22 cellular contexts compared by ENCODE assay signal in genomic region chr21:38838598-38839369, GRCh38. TPM values are rescaled to one million over a fixed set of nuclear protein-coding genes. Genes with fewer than 3 reads are reported as not detected.
DNase-seq lines count a peak whose midpoint lies in the region; ATAC-seq and TF ChIP-seq lines count a peak whose summit lies in the region.
"Had no signal": no experiment of that assay in that cellular context is flagged by ENCODE, and none has a peak within 500 bp of the region (broad histone marks: within the 10 kb centered on the region; RNA-seq: fewer than 3 reads in every experiment).

No MANE protein-coding gene starts in this region.

- no peak overlapping the region for H3K4me3 Mint-ChIP-seq in activated naive CD8-positive, alpha-beta T cell treated with anti-CD3 and anti-CD28 coated beads, Interleukin-2, amount 50 U/mL, for 24 hours
- H3K4me3 Mint-ChIP-seq in activated naive CD8-positive, alpha-beta T cell treated with anti-CD3 and anti-CD28 coated beads for 36 hours = no peak overlapping the region
- H3K4me3 Mint-ChIP-seq: stimulated activated naive CD8-positive, alpha-beta T cell treated with anti-CD3 and anti-CD28 coated beads, Interleukin-15, amount 100 ng/mL, for 72 hours; T-cell had no signal

- no peaks in the 10 kb centered on the region for H3K9me3 ChIP-seq in sigmoid colon
- H3K9me3 ChIP-seq: gastroesophageal sphincter, upper lobe of right lung had no signal

- intact Hi-C loops in sigmoid colon (cut with DNase I) = no loop called here

- ATAC-seq in activated naive CD8-positive, alpha-beta T cell treated with anti-CD3 and anti-CD28 coated beads, Interleukin-2, amount 50 U/mL, for 24 hours = no peak
- ATAC-seq in left lobe of liver = peak; percentile 49
- no peak for ATAC-seq in GM21576 (IDR thresholded peaks at IDR 0.05; ENCODE audit: unreplicated experiment)
- ATAC-seq: gastroesophageal sphincter, Right ventricle myocardium inferior, T-cell had no signal

- peak overlapping the region; percentile 98 for H3K27ac ChIP-seq in brain microvascular endothelial cell
- H3K27ac ChIP-seq in urinary bladder (ENCODE audit: low read depth) = peak overlapping the region; percentile 14
- H3K27ac ChIP-seq in sigmoid colon = peak overlapping the region in 1 of 4 donors; percentile 30
- H3K27ac ChIP-seq: cardiac muscle cell, gastroesophageal sphincter, upper lobe of right lung had no signal

- no peak for TF ChIP-seq POLR2A in sigmoid colon (IDR thresholded peaks at IDR 0.05)

- in situ Hi-C loops in brain microvascular endothelial cell (cut with HindIII; ENCODE audit: low pct_ligation_motif_present, low sequenced_read_pairs) = no loop called here

- peak overlapping the region; percentile 37 for H3K27ac Mint-ChIP-seq in activated naive CD8-positive, alpha-beta T cell treated with anti-CD3 and anti-CD28 coated beads, Interleukin-2, amount 50 U/mL, for 24 hours
- no peak overlapping the region for H3K27ac Mint-ChIP-seq in activated naive CD8-positive, alpha-beta T cell treated with anti-CD3 and anti-CD28 coated beads for 36 hours
- H3K27ac Mint-ChIP-seq: progenitor cell of endocrine pancreas, T-cell had no signal

- H3K4me1 ChIP-seq in urinary bladder (ENCODE audit: insufficient read depth) (no peaks in the 10 kb centered on the region), sigmoid colon (peaks cover 0 to 5% (median 2%) of the 10 kb centered on the region in 4 donors)
- H3K4me1 ChIP-seq: gastroesophageal sphincter, upper lobe of right lung had no signal

- no peaks in the 10 kb centered on the region for H3K27me3 ChIP-seq in brain microvascular endothelial cell (replicated peaks)
- H3K27me3 ChIP-seq in sigmoid colon = no peaks in the 10 kb centered on the region
- H3K27me3 ChIP-seq: BLaER1 treated with 17β-estradiol and CSF1 and Interleukin-3, amounts not matched to agents 10 nM and 100 nM; cardiac muscle cell; gastroesophageal sphincter; upper lobe of right lung had no signal

- H3K36me3 Mint-ChIP-seq in activated naive CD8-positive, alpha-beta T cell treated with anti-CD3 and anti-CD28 coated beads, Interleukin-2, amount 50 U/mL, for 24 hours (ENCODE audit: low read depth) = no peaks in the 10 kb centered on the region
- no peaks in the 10 kb centered on the region for H3K36me3 Mint-ChIP-seq in activated naive CD8-positive, alpha-beta T cell treated with anti-CD3 and anti-CD28 coated beads for 36 hours
- H3K36me3 Mint-ChIP-seq: T-cell had no signal

- no peaks in the 10 kb centered on the region for H3K36me3 ChIP-seq in brain microvascular endothelial cell (replicated peaks)
- H3K36me3 ChIP-seq in urinary bladder (ENCODE audit: insufficient read depth) = no peaks in the 10 kb centered on the region
- no peaks in the 10 kb centered on the region for H3K36me3 ChIP-seq in sigmoid colon
- H3K36me3 ChIP-seq: BLaER1 treated with 17β-estradiol and CSF1 and Interleukin-3, amounts not matched to agents 10 nM and 100 nM; cardiac muscle cell; gastroesophageal sphincter; upper lobe of right lung had no signal

- H3K9me3 Mint-ChIP-seq in activated naive CD8-positive, alpha-beta T cell treated with anti-CD3 and anti-CD28 coated beads, Interleukin-2, amount 50 U/mL, for 24 hours = no peaks in the 10 kb centered on the region
- H3K9me3 Mint-ChIP-seq in activated naive CD8-positive, alpha-beta T cell treated with anti-CD3 and anti-CD28 coated beads for 36 hours = no peaks in the 10 kb centered on the region
- H3K9me3 Mint-ChIP-seq: stimulated activated naive CD8-positive, alpha-beta T cell treated with anti-CD3 and anti-CD28 coated beads, Interleukin-15, amount 100 ng/mL, for 72 hours; T-cell had no signal

- TF ChIP-seq CTCF in brain microvascular endothelial cell (IDR thresholded peaks at IDR 0.05; ENCODE audit: low read depth, low read length, missing control alignments) (no peak), sigmoid colon (IDR thresholded peaks at IDR 0.05) (no peak)

- no peak overlapping the region for H3K4me3 ChIP-seq in brain microvascular endothelial cell (ENCODE audit: low read depth, low read length)
- H3K4me3 ChIP-seq in urinary bladder (ENCODE audit: low read depth, low read length) = no peak overlapping the region
- no peak overlapping the region for H3K4me3 ChIP-seq in sigmoid colon
- H3K4me3 ChIP-seq: BLaER1 treated with 17β-estradiol and CSF1 and Interleukin-3, amounts not matched to agents 10 nM and 100 nM; cardiac muscle cell; gastroesophageal sphincter; upper lobe of right lung had no signal

- TF ChIP-seq EP300 in sigmoid colon (IDR thresholded peaks at IDR 0.05) = no peak

- H3K27me3 Mint-ChIP-seq in activated naive CD8-positive, alpha-beta T cell treated with anti-CD3 and anti-CD28 coated beads, Interleukin-2, amount 50 U/mL, for 24 hours = peaks cover 8% of the 10 kb centered on the region
- peaks cover 7% of the 10 kb centered on the region for H3K27me3 Mint-ChIP-seq in activated naive CD8-positive, alpha-beta T cell treated with anti-CD3 and anti-CD28 coated beads for 36 hours
- H3K27me3 Mint-ChIP-seq: progenitor cell of endocrine pancreas had no signal

- DNase-seq in activated naive CD8-positive, alpha-beta T cell treated with anti-CD3 and anti-CD28 coated beads, Interleukin-2, amount 50 U/mL, for 24 hours = no peak
- no peak for DNase-seq in activated naive CD8-positive, alpha-beta T cell treated with anti-CD3 and anti-CD28 coated beads for 36 hours
- DNase-seq in brain microvascular endothelial cell (no peak), left lobe of liver (ENCODE audit: low spot score) (no peak), GM03348 (ENCODE audit: low spot score) (no peak), sigmoid colon (no peak)
- DNase-seq: activated CD8-positive, alpha-beta memory T cell treated with anti-CD3 and anti-CD28 coated beads, Interleukin-2, amount 50 U/mL, for 48 hours; activated effector memory CD4-positive, alpha-beta T cell treated with anti-CD3 and anti-CD28 coated beads, Interleukin-2, amount 50 U/mL, for 16 hours; mesendoderm; NCI-H1417 treated with DMSO at 0.1 percent for 48 hours; NCI-H524; stimulated activated CD4-positive, alpha-beta T cell treated with anti-CD3 and anti-CD28 coated beads, Interleukin-4, amount 100 ng/mL, for 1 hour; stimulated activated naive CD8-positive, alpha-beta T cell treated with anti-CD3 and anti-CD28 coated beads, Interleukin-15, amount 100 ng/mL, for 72 hours; T-cell; upper lobe of right lung had no signal

- peaks cover 32% of the 10 kb centered on the region for H3K4me1 Mint-ChIP-seq in activated naive CD8-positive, alpha-beta T cell treated with anti-CD3 and anti-CD28 coated beads, Interleukin-2, amount 50 U/mL, for 24 hours
- H3K4me1 Mint-ChIP-seq in activated naive CD8-positive, alpha-beta T cell treated with anti-CD3 and anti-CD28 coated beads for 36 hours = peaks cover 1% of the 10 kb centered on the region
- H3K4me1 Mint-ChIP-seq: T-cell had no signal

- WGBS in urinary bladder = 89% methylated on average over 12 of the region's 12 CpGs
- 88 to 92% methylated on average over 12 of the region's 12 CpGs for WGBS in sigmoid colon, 2 donors

RNA-seq across cellular contexts. Expression of gene ETS2, which starts 33.1 kb away (rescaled TPM):
- 10 to 100 TPM; 28.7 to 30.3 TPM for total RNA-seq in activated naive CD8-positive, alpha-beta T cell treated with anti-CD3 and anti-CD28 coated beads for 36 hours
- total RNA-seq in left lobe of liver (40.9 TPM), urinary bladder (91.7 TPM), sigmoid colon (100 to 1,000 TPM in 1 of 4 donors, 10 to 100 TPM in 3; 32.1 to 112 (median 41.7) TPM)
- polyA plus RNA-seq in urinary bladder (113 TPM), sigmoid colon (100 to 1,000 TPM in 1 of 3 donors, 10 to 100 TPM in 2; 47.4 to 133 (median 83.3) TPM)
